Comparison of ENCODE assay signal across 9 cellular contexts in the genomic region with DNA sequence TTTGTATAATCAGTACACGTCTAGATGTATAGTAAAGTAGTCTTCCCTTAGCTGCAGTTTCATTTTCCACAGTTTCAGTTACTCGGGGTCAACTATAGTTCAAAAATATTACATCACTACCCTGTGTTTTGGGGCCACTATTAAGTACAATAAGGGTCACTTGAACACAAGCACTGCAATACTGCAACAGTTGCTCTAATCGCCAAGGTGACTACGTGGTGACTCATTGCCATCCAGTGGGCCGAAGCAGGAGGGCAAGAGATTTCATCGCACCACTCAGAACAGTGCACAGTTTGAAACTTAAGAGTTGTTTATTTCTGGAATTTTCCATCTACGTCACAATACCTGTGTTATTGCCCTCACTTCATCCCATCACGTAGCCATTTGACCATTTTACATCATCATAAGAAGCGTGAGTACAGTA. TPM values are rescaled to one million over a fixed set of nuclear protein-coding genes. Genes with fewer than 3 reads are reported as not detected.
A peak's percentile ranks its signal among the peaks of the same experiment; 100 is the strongest.
DNase-seq lines count a peak whose midpoint lies in the region; ATAC-seq, FAIRE-seq and TF ChIP-seq lines count a peak whose summit lies in the region.
"Had no signal": no experiment of that assay in that cellular context is flagged by ENCODE, and none has a peak within 500 bp of the region (broad histone marks: within the 10 kb centered on the region; RNA-seq: fewer than 3 reads in every experiment).

A gene (plus strand): TSS at position 379 of the 424 bp plus-strand sequence. CDS start 18,994 bp downstream, outside the sequence.

- H3K4me3 Mint-ChIP-seq in activated CD4-positive, alpha-beta T cell treated with anti-CD3 and anti-CD28 coated beads for 36 hours, result no peak within 1 kb of the TSS

- no peaks in the 10 kb centered on the region for H3K27me3 ChIP-seq in bronchial epithelial cell (ENCODE audit: control insufficient read depth, insufficient read depth, low read length)

- no peaks in the 10 kb centered on the region for H3K36me3 ChIP-seq in bronchial epithelial cell (ENCODE audit: control insufficient read depth, insufficient read depth, low read length)

- POLR2A ChIA-PET in activated CD4-positive, alpha-beta T cell treated with anti-CD3 and anti-CD28 coated beads for 36 hours (lab: Charles Lee), result no interaction called here

- DNase-seq in activated CD4-positive, alpha-beta T cell treated with anti-CD3 and anti-CD28 coated beads for 36 hours, result peak; percentile 7
- DNase-seq in activated CD4-positive, alpha-beta T cell treated with anti-CD3 and anti-CD28 coated beads for 1 hour, result no peak
- peak; percentile 5 for DNase-seq in NAMALWA (ENCODE audit: low spot score)
- peak; percentile 74 for DNase-seq in bronchial epithelial cell (ENCODE audit: low read depth)
- DNase-seq in mucosa of gallbladder (ENCODE audit: low spot score), result peak; percentile 18
- no peak for DNase-seq in DMS153 (lab: John Stamatoyannopoulos, UW)
- DNase-seq in stimulated activated naive CD4-positive, alpha-beta T cell treated with Interleukin-2 at 50 U/mL for 16 hours (lab: John Stamatoyannopoulos, UW), result no peak

- CTCF ChIA-PET in activated CD4-positive, alpha-beta T cell treated with anti-CD3 and anti-CD28 coated beads for 36 hours (lab: Charles Lee), result no interaction called here

- ATAC-seq in activated CD4-positive, alpha-beta T cell treated with anti-CD3 and anti-CD28 coated beads for 36 hours, result no peak
- ATAC-seq in HG02571 (IDR thresholded peaks at IDR 0.05; ENCODE audit: unreplicated experiment), result peak; percentile 56

- H3K27me3 Mint-ChIP-seq in activated CD4-positive, alpha-beta T cell treated with anti-CD3 and anti-CD28 coated beads for 36 hours, result peaks cover 14% of the 10 kb centered on the region

- TF ChIP-seq CTCF in bronchial epithelial cell (IDR thresholded peaks at IDR 0.05; ENCODE audit: insufficient read depth, low read length, severe bottlenecking), result no peak

- no peak for FAIRE-seq in bronchial epithelial cell (lab: Jason Lieb, UNC)
- FAIRE-seq: colon had no signal

- no peak within 1 kb of the TSS for H3K4me3 ChIP-seq in bronchial epithelial cell (ENCODE audit: low read depth, low read length)

- intact Hi-C loops in activated CD4-positive, alpha-beta T cell treated with anti-CD3 and anti-CD28 coated beads for 36 hours (cut with DNase I, micrococcal nuclease), result no loop called here

- no peaks in the 10 kb centered on the region for H3K9me3 Mint-ChIP-seq in activated CD4-positive, alpha-beta T cell treated with anti-CD3 and anti-CD28 coated beads for 36 hours (ENCODE audit: low read depth)

- H3K4me1 Mint-ChIP-seq in activated CD4-positive, alpha-beta T cell treated with anti-CD3 and anti-CD28 coated beads for 36 hours, result no peaks in the 10 kb centered on the region

- H3K36me3 Mint-ChIP-seq in activated CD4-positive, alpha-beta T cell treated with anti-CD3 and anti-CD28 coated beads for 36 hours (ENCODE audit: low read depth), result no peaks in the 10 kb centered on the region

- H3K27ac Mint-ChIP-seq in activated CD4-positive, alpha-beta T cell treated with anti-CD3 and anti-CD28 coated beads for 36 hours, result no peak within 1 kb of the TSS

RNA-seq across cellular contexts. Expression of the gene that starts here (rescaled TPM):
- not detected for total RNA-seq in activated CD4-positive, alpha-beta T cell treated with anti-CD3 and anti-CD28 coated beads for 36 hours
- total RNA-seq in bronchial epithelial cell (not detected in 2 replicates), mucosa of gallbladder (not detected)

Comparison
In these comparisons a context has a peak if more than half of its experiments do, and no peak if none do; other contexts are left out.
1. Peak in DNase-seq in activated CD4-positive, alpha-beta T cell treated with anti-CD3 and anti-CD28 coated beads for 36 hours; RNA of the gene not detected or under 1 TPM.
2. Peak in DNase-seq in bronchial epithelial cell; RNA of the gene not detected or under 1 TPM.
3. Peak in DNase-seq in mucosa of gallbladder; RNA of the gene not detected or under 1 TPM.